Comparison of ENCODE assay signal across 18 cellular contexts in the genomic region with DNA sequence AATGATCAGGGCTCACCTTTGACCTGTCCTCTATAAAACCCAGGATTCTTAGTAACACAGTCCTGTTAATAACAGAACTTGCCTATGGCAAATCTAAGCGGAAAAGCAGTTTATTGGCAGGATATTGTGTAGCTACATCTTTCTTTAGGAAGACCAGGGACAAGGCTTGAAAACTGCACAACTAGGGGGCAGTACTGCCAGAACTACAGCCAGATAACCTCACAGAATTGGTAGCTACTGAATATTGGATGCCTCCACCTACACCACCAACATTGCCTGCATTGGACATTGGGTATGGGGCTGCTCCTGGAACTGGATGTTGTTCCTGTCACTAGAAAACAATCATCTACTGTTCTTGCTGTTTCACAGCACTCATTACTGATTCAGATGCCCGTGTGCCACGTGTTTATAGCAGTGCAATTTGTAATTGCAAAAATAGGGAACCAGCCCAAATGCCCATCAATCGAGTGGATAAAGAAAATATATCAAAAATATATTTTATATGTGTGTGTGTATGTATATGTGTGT. TPM values are rescaled to one million over a fixed set of nuclear protein-coding genes. Genes with fewer than 3 reads are reported as not detected.
A peak's percentile ranks its signal among the peaks of the same experiment; 100 is the strongest.
DNase-seq lines count a peak whose midpoint lies in the region; ATAC-seq, FAIRE-seq and TF ChIP-seq lines count a peak whose summit lies in the region.
"Had no signal": no experiment of that assay in that cellular context is flagged by ENCODE, and none has a peak within 500 bp of the region (broad histone marks: within the 10 kb centered on the region; RNA-seq: fewer than 3 reads in every experiment).

No MANE protein-coding gene starts in this region.

- BruUV-seq in GM12878 (replicated peaks; lab: Mats Ljungman, UMichigan) = no TSS peak

- no peak overlapping the region for H2AFZ ChIP-seq in GM12878 (ENCODE audit: control insufficient read depth, low read depth, low read length)

- no peaks in the 10 kb centered on the region for H3K27me3 ChIP-seq in BE2C
- H3K27me3 ChIP-seq in GM12878 (replicated peaks in 1 of 2; ENCODE audit: control insufficient read depth in 2 of 2, insufficient read depth in 2 of 2, low read length in 1 of 2) = peaks cover 0 to 4% of the 10 kb centered on the region in 2 experiments; a peak in 1 of 4 replicates
- H3K27me3 ChIP-seq: right atrium auricular region, SJSA1 had no signal

- TF ChIP-seq POLR2A in GM12878 (IDR thresholded peaks at IDR 0.05; ENCODE audit: low read depth, low read length) = no peak

- H3K4me3 Mint-ChIP-seq in activated T-helper 17 cell treated with anti-CD3 and anti-CD28 coated beads, Interleukin-2, amount 50 U/mL, for 72 hours = no peak overlapping the region
- H3K4me3 Mint-ChIP-seq: activated CD8-positive, alpha-beta memory T cell treated with anti-CD3 and anti-CD28 coated beads, Interleukin-2, amount 10 ng/mL, durations not matched to agents 7 days and 5 days; activated naive CD4-positive, alpha-beta T cell treated with anti-CD3 and anti-CD28 coated beads, Interleukin-2, amount 10 ng/mL, durations not matched to agents 7 days and 5 days; stimulated activated memory B cell treated with anti-CD40 and anti-IgM and Interleukin-4, amounts not matched to agents 10 μg/mL and 1 μg/mL and 100 μg/mL, for 72 hours had no signal

- H3K4me3 ChIP-seq in BE2C (ENCODE audit: low read depth, low read length) (no peak overlapping the region), GM12878 (no peak overlapping the region), coronary artery (no peak overlapping the region)
- H3K4me3 ChIP-seq: right atrium auricular region, SJSA1 had no signal

- H3K4me1 ChIP-seq in BE2C = no peaks in the 10 kb centered on the region
- no peaks in the 10 kb centered on the region for H3K4me1 ChIP-seq in GM12878 (ENCODE audit: control insufficient read depth, insufficient read depth, low read length)
- H3K4me1 ChIP-seq: right atrium auricular region, SJSA1 had no signal

- in situ Hi-C loops in GM12878 (cut with MboI) = no loop called here

- FAIRE-seq in GM12878 (lab: Jason Lieb, UNC) = no peak

- H3K4me2 ChIP-seq in GM12878 (ENCODE audit: control insufficient read depth, insufficient read depth) = no peak overlapping the region

- H3K4me1 Mint-ChIP-seq in activated T-helper 17 cell treated with anti-CD3 and anti-CD28 coated beads, Interleukin-2, amount 50 U/mL, for 72 hours = no peaks in the 10 kb centered on the region
- H3K4me1 Mint-ChIP-seq: activated CD8-positive, alpha-beta memory T cell treated with anti-CD3 and anti-CD28 coated beads, Interleukin-2, amount 10 ng/mL, durations not matched to agents 7 days and 5 days; activated naive CD4-positive, alpha-beta T cell treated with anti-CD3 and anti-CD28 coated beads, Interleukin-2, amount 10 ng/mL, durations not matched to agents 7 days and 5 days; stimulated activated memory B cell treated with anti-CD40 and anti-IgM and Interleukin-4, amounts not matched to agents 10 μg/mL and 1 μg/mL and 100 μg/mL, for 72 hours had no signal

- WGBS in GM12878 (ENCODE audit: insufficient coverage, insufficient replicate concordance, low lambda C conversion rate, missing lambda C conversion rate) = 21% methylated on average over 4 of the region's 4 CpGs

- CTCF ChIA-PET in HEK293T (lab: Yijun Ruan, JAX) (interaction anchor here (0.6 to 1.9 kb wide), 4 partner anchors 9 to 53 kb away, joined by 3 to 6 read pairs (median 3); no protein-coding TSS in a partner anchor), GM12878 (lab: Yijun Ruan, JAX) (interaction anchor here (0.7 to 2.9 kb wide), 12 partner anchors 9 to 111 kb away, joined by 3 to 13 read pairs (median 4); no protein-coding TSS in a partner anchor)

- TF ChIP-seq CTCF in BE2C (IDR thresholded peaks at IDR 0.05; ENCODE audit: low read depth, low read length) (peak; percentile 26; the same call in 1 of the 2 replicates), GM12878 (IDR thresholded peaks at IDR 0.05 in 2 of 3, conservative IDR thresholded peaks at IDR 0.05 in 1 of 3; ENCODE audit: control insufficient read depth in 2 of 3, extremely low read depth in 1 of 3, insufficient read depth in 1 of 3, low read depth in 3 of 3, low read length in 3 of 3) (peak; percentile 18 to 34 (median 27); a peak in 3 of 6 replicates), coronary artery (IDR thresholded peaks at IDR 0.05) (no peak)

- no peaks in the 10 kb centered on the region for H3K9me3 Mint-ChIP-seq in activated T-helper 17 cell treated with anti-CD3 and anti-CD28 coated beads, Interleukin-2, amount 50 U/mL, for 72 hours
- H3K9me3 Mint-ChIP-seq: activated naive CD4-positive, alpha-beta T cell treated with anti-CD3 and anti-CD28 coated beads, Interleukin-2, amount 10 ng/mL, durations not matched to agents 7 days and 5 days; stimulated activated memory B cell treated with anti-CD40 and anti-IgM and Interleukin-4, amounts not matched to agents 10 μg/mL and 1 μg/mL and 100 μg/mL, for 72 hours had no signal

- no peaks in the 10 kb centered on the region for H3K79me2 ChIP-seq in GM12878 (ENCODE audit: control insufficient read depth, insufficient read depth, low read length)

- H3K9ac ChIP-seq in GM12878 (ENCODE audit: control insufficient read depth, insufficient read depth, low read length) = no peak overlapping the region

- no peaks in the 10 kb centered on the region for H3K36me3 ChIP-seq in BE2C
- no peaks in the 10 kb centered on the region for H3K36me3 ChIP-seq in GM12878 (ENCODE audit: control insufficient read depth in 2 of 2, insufficient read depth in 2 of 2, low read length in 1 of 2)
- H3K36me3 ChIP-seq: right atrium auricular region, SJSA1 had no signal

- DNase-seq in BE2C (no peak), HEK293T (ENCODE audit: extremely low spot score) (peak; percentile 19), GM12878 (ENCODE audit: low read depth, low spot score) (no peak), iPS-NIHi11 (ENCODE audit: low spot score) (peak; percentile 7), coronary artery (ENCODE audit: low spot score) (no peak), NCI-H1417 (lab: John Stamatoyannopoulos, UW) (no peak)
- DNase-seq: activated CD8-positive, alpha-beta memory T cell treated with anti-CD3 and anti-CD28 coated beads, Interleukin-2, amount 10 ng/mL, durations not matched to agents 7 days and 5 days; activated naive CD4-positive, alpha-beta T cell treated with anti-CD3 and anti-CD28 coated beads, Interleukin-2, amount 10 ng/mL, durations not matched to agents 7 days and 5 days; central memory CD4-positive, alpha-beta T cell; KG1; NCI-H187 treated with DMSO at 0.1 percent for 48 hours; NCI-H774; stimulated activated CD4-positive, alpha-beta T cell treated with anti-CD3 and anti-CD28 coated beads, Interleukin-4, amount 100 ng/mL, for 24 hours had no signal

- SMC1A ChIA-PET in GM12878 (lab: Charles Lee; ENCODE audit: uncharacterized antibody, unreplicated experiment) = interaction anchor here (1.2 to 2.6 kb wide), 3 partner anchors 20 to 111 kb away, joined by 3 to 6 read pairs (median 3); no protein-coding TSS in a partner anchor

- no peaks in the 10 kb centered on the region for H3K36me3 Mint-ChIP-seq in activated T-helper 17 cell treated with anti-CD3 and anti-CD28 coated beads, Interleukin-2, amount 50 U/mL, for 72 hours (ENCODE audit: low read depth)
- H3K36me3 Mint-ChIP-seq: activated CD8-positive, alpha-beta memory T cell treated with anti-CD3 and anti-CD28 coated beads, Interleukin-2, amount 10 ng/mL, durations not matched to agents 7 days and 5 days; activated naive CD4-positive, alpha-beta T cell treated with anti-CD3 and anti-CD28 coated beads, Interleukin-2, amount 10 ng/mL, durations not matched to agents 7 days and 5 days; stimulated activated memory B cell treated with anti-CD40 and anti-IgM and Interleukin-4, amounts not matched to agents 10 μg/mL and 1 μg/mL and 100 μg/mL, for 72 hours had no signal

- H3K9me3 ChIP-seq in BE2C (no peaks in the 10 kb centered on the region), GM12878 (replicated peaks; ENCODE audit: control insufficient read depth, insufficient read depth, low read length) (no peaks in the 10 kb centered on the region)
- H3K9me3 ChIP-seq: right atrium auricular region, SJSA1 had no signal

- RAD21 ChIA-PET in GM12878 (lab: Charles Lee; ENCODE audit: unreplicated experiment) = interaction anchor here (0.9 to 4.3 kb wide), 3 partner anchors 9 to 53 kb away, joined by 3 to 23 read pairs (median 4); no protein-coding TSS in a partner anchor

- intact Hi-C loops in GM12878 (cut with micrococcal nuclease; ENCODE audit: unreplicated experiment) = no loop called here

- no peak for TF ChIP-seq EP300 in GM12878 (IDR thresholded peaks at IDR 0.05; ENCODE audit: borderline replicate concordance in 1 of 2, control insufficient read depth in 1 of 2, low read depth in 2 of 2, low read length in 2 of 2)

- POLR2A ChIA-PET in HEK293T (lab: Yijun Ruan, JAX) (no interaction called here), GM12878 (lab: Charles Lee) (no interaction called here)

- ATAC-seq in GM12878 (peak; percentile 48; the same call in 1 of the 3 replicates), GM19452 (IDR thresholded peaks at IDR 0.05; ENCODE audit: unreplicated experiment) (no peak)
- ATAC-seq in activated T-helper 17 cell treated with anti-CD3 and anti-CD28 coated beads, Interleukin-2, amount 50 U/mL, for 72 hours (replicated peaks) = no peak
- ATAC-seq: activated CD8-positive, alpha-beta memory T cell treated with anti-CD3 and anti-CD28 coated beads, Interleukin-2, amount 10 ng/mL, durations not matched to agents 7 days and 5 days; stimulated activated memory B cell treated with anti-CD40 and anti-IgM and Interleukin-4, amounts not matched to agents 10 μg/mL and 1 μg/mL and 100 μg/mL, for 72 hours had no signal

- H3K27ac ChIP-seq in GM12878 (ENCODE audit: control insufficient read depth, insufficient read depth) = no peak overlapping the region
- H3K27ac ChIP-seq in coronary artery = no peak overlapping the region
- H3K27ac ChIP-seq: right atrium auricular region, SJSA1 had no signal

- H4K20me1 ChIP-seq in GM12878 (ENCODE audit: control insufficient read depth, insufficient read depth) = no peaks in the 10 kb centered on the region

- no peak overlapping the region for H3K27ac Mint-ChIP-seq in activated T-helper 17 cell treated with anti-CD3 and anti-CD28 coated beads, Interleukin-2, amount 50 U/mL, for 72 hours
- H3K27ac Mint-ChIP-seq: activated CD8-positive, alpha-beta memory T cell treated with anti-CD3 and anti-CD28 coated beads, Interleukin-2, amount 10 ng/mL, durations not matched to agents 7 days and 5 days; activated naive CD4-positive, alpha-beta T cell treated with anti-CD3 and anti-CD28 coated beads, Interleukin-2, amount 10 ng/mL, durations not matched to agents 7 days and 5 days; stimulated activated memory B cell treated with anti-CD40 and anti-IgM and Interleukin-4, amounts not matched to agents 10 μg/mL and 1 μg/mL and 100 μg/mL, for 72 hours had no signal

- TF ChIP-seq RAD21 in GM12878 (IDR thresholded peaks at IDR 0.05; ENCODE audit: insufficient read depth, low read depth, low read length) = no peak

- no peaks in the 10 kb centered on the region for H3K27me3 Mint-ChIP-seq in activated T-helper 17 cell treated with anti-CD3 and anti-CD28 coated beads, Interleukin-2, amount 50 U/mL, for 72 hours
- H3K27me3 Mint-ChIP-seq: activated naive CD4-positive, alpha-beta T cell treated with anti-CD3 and anti-CD28 coated beads, Interleukin-2, amount 10 ng/mL, durations not matched to agents 7 days and 5 days; stimulated activated memory B cell treated with anti-CD40 and anti-IgM and Interleukin-4, amounts not matched to agents 10 μg/mL and 1 μg/mL and 100 μg/mL, for 72 hours had no signal

RNA-seq across cellular contexts. Expression of a gene that starts 47.4 kb away (rescaled TPM):
- 0.39 TPM for polyA plus RNA-seq in BE2C (2012; ENCODE audit: insufficient read depth, insufficient read length, low read depth)
- total RNA-seq in GM12878 (2013; cell fraction: nucleolus; rRNA removed) = 0.29 and 0.42 TPM in 2 replicates
- total RNA-seq in GM12878 (2014; rRNA removed) (5.4 and 6.6 TPM in 2 replicates), GM12878 (2014; rRNA removed; fragmentation: Illumina TruSeq; extraction: Trizol) (4.1 and 4.3 TPM in 2 replicates), GM12878 (2021) (5.7 and 6.6 TPM in 2 replicates)
- polyA plus RNA-seq in GM12878 (2011; ENCODE audit: low read depth) = 0.20 TPM
- polyA plus RNA-seq in GM12878 (2011; rRNA removed) (3.2 and 3.5 TPM in 2 replicates), GM12878 (2014; fragmentation: Illumina TruSeq; extraction: Trizol) (3.5 and 3.8 TPM in 2 replicates), GM12878 (2014; fragmentation: Nextera tagmentation; extraction: Ambion mirVana) (1 to 10 TPM; 3.6 to 6.8 TPM), GM12878 (2014; rRNA removed) (3.2 and 4.2 TPM in 2 replicates), GM12878 (2016; fragmentation: Nextera tagmentation; extraction: Ambion mirVana) (1 to 10 TPM; 2.1 to 2.3 TPM)
- 1.6 and 2.1 TPM in 2 replicates for polyA plus RNA-seq in GM12878 (2011; cell fraction: cytosol; rRNA removed)
- polyA plus RNA-seq in GM12878 (2011; cell fraction: nucleus; rRNA removed) = 1.2 and 1.8 TPM in 2 replicates
- 0.04 and 0.16 TPM in 2 replicates for polyA plus RNA-seq in GM12878 (2012)
- polyA minus RNA-seq in GM12878 (2011; rRNA and poly(A)+ RNA removed) = 3.4 and 4.0 TPM in 2 replicates
- polyA minus RNA-seq in GM12878 (2011; cell fraction: cytosol; rRNA and poly(A)+ RNA removed) = 0.94 and 2.3 TPM in 2 replicates
- polyA minus RNA-seq in GM12878 (2011; cell fraction: nucleus; rRNA and poly(A)+ RNA removed) = 2.2 and 2.4 TPM in 2 replicates
- under 1 TPM in 1 of 2 donors, not detected in 1; 0.26 TPM for total RNA-seq in activated T-helper 17 cell treated with anti-CD3 and anti-CD28 coated beads, Interleukin-2, amount 50 U/mL, for 72 hours
- total RNA-seq: activated CD8-positive, alpha-beta memory T cell treated with anti-CD3 and anti-CD28 coated beads, Interleukin-2, amount 10 ng/mL, durations not matched to agents 7 days and 5 days had no signal

Comparison
In these comparisons a context has a peak if more than half of its experiments do, and no peak if none do; other contexts are left out.
1. DNase-seq: peak in HEK293T (single experiment) and iPS-NIHi11 (single experiment); none in BE2C (single experiment), GM12878 (single experiment), coronary artery (single experiment) and NCI-H1417 (0 of 3).